ENCODE assay signal across 18 cellular contexts in the genomic region with DNA sequence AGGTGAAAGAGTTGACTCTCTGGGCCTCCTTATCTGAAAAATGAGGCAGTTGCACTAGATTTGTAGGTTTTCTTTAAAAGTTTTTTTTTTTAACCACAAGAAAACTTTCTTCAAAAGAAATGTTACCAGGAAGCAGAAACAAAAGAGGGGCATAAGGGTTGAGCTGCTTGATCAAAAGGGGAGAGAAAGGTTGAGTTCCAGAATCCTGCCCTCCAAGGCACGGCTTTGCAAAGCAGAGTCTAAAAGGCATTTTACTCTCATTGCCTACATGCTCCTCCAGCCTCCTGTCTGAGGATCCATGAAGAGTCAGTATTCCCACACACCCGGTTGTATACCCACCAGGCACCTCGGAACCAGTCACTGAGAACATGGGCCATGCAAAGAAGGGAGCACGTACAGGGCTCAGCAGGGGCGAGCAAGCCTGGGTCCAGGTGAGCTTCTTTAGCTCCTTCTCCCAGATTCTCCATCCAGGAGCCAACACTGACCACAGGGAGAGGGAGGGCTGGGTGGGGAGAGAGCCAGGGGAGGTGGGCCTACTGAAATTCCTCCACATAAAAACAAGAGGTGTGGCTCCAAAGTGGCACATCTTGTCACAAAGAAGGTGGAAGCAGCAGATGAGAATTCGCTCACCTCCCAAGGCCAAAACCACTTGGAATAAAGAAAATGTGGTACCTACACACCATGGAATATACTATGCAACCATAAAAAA.
DNase-seq lines count a peak whose midpoint lies in the region; ATAC-seq and TF ChIP-seq lines count a peak whose summit lies in the region.
"Had no signal": no experiment of that assay in that cellular context is flagged by ENCODE, and none has a peak within 500 bp of the region (broad histone marks: within the 10 kb centered on the region; RNA-seq: fewer than 3 reads in every experiment).

No MANE protein-coding gene starts in this region.

- H3K27ac Mint-ChIP-seq in CD8-positive, alpha-beta memory T cell = peak overlapping the region; percentile 80 to 96 (median 83)
- H3K27ac Mint-ChIP-seq in activated T-cell treated with anti-CD3 and anti-CD28 coated beads, Interleukin-2, amount 50 U/mL, for 72 hours = peak overlapping the region; percentile 79
- H3K27ac Mint-ChIP-seq in effector memory CD8-positive, alpha-beta T cell = peak overlapping the region; percentile 9 to 83
- H3K27ac Mint-ChIP-seq: brain; stimulated activated naive B cell treated with anti-CD40 and anti-IgM and Interleukin-4, amounts not matched to agents 10 μg/mL and 1 μg/mL and 100 μg/mL, for 72 hours; type B pancreatic cell had no signal

- no peaks in the 10 kb centered on the region for H3K9me3 Mint-ChIP-seq in CD8-positive, alpha-beta memory T cell
- peaks cover 2% of the 10 kb centered on the region in 2 donors for H3K9me3 Mint-ChIP-seq in activated T-cell treated with anti-CD3 and anti-CD28 coated beads, Interleukin-2, amount 50 U/mL, for 72 hours
- H3K9me3 Mint-ChIP-seq in effector memory CD8-positive, alpha-beta T cell = no peaks in the 10 kb centered on the region
- H3K9me3 Mint-ChIP-seq: brain; stimulated activated naive B cell treated with anti-CD40 and anti-IgM and Interleukin-4, amounts not matched to agents 10 μg/mL and 1 μg/mL and 100 μg/mL, for 72 hours; type B pancreatic cell had no signal

- H3K4me1 Mint-ChIP-seq in CD8-positive, alpha-beta memory T cell = peaks cover 65 to 76% (median 72%) of the 10 kb centered on the region in 3 donors
- H3K4me1 Mint-ChIP-seq in activated T-cell treated with anti-CD3 and anti-CD28 coated beads, Interleukin-2, amount 50 U/mL, for 72 hours (ENCODE audit: low read depth) = peaks cover 75% of the 10 kb centered on the region
- peaks cover 29 to 41% of the 10 kb centered on the region in 2 donors for H3K4me1 Mint-ChIP-seq in effector memory CD8-positive, alpha-beta T cell (ENCODE audit: low read depth in 2 of 2)
- H3K4me1 Mint-ChIP-seq: brain had no signal

- peaks cover 59% of the 10 kb centered on the region for H3K4me1 ChIP-seq in CD8-positive, alpha-beta memory T cell (ENCODE audit: insufficient read depth, low read length)

- TF ChIP-seq CTCF in GM10248 (IDR thresholded peaks at IDR 0.05; ENCODE audit: control extremely low read depth, extremely low read depth, low read depth, missing control alignments) = no peak

- peaks cover 0 to 4% (median 2%) of the 10 kb centered on the region in 3 donors for H3K36me3 Mint-ChIP-seq in CD8-positive, alpha-beta memory T cell
- H3K36me3 Mint-ChIP-seq in activated T-cell treated with anti-CD3 and anti-CD28 coated beads, Interleukin-2, amount 50 U/mL, for 72 hours (ENCODE audit: insufficient read depth in 2 of 2) = peaks cover 2% of the 10 kb centered on the region in 2 donors
- peaks cover 9% of the 10 kb centered on the region for H3K36me3 Mint-ChIP-seq in effector memory CD8-positive, alpha-beta T cell (ENCODE audit: insufficient read depth)
- H3K36me3 Mint-ChIP-seq: brain, type B pancreatic cell had no signal

- no peak overlapping the region for H3K27ac ChIP-seq in CD8-positive, alpha-beta memory T cell (ENCODE audit: low read depth, low read length)
- H3K27ac ChIP-seq: coronary artery, hepatocyte, ovary had no signal

- peak overlapping the region; percentile 46 for H3K4me3 ChIP-seq in CD8-positive, alpha-beta memory T cell (ENCODE audit: low read length)
- H3K4me3 ChIP-seq: coronary artery, hepatocyte, ovary had no signal

- no peaks in the 10 kb centered on the region for H3K9me3 ChIP-seq in CD8-positive, alpha-beta memory T cell (ENCODE audit: low read length)
- H3K9me3 ChIP-seq: ovary had no signal

- ATAC-seq in HG02885 (IDR thresholded peaks at IDR 0.05; ENCODE audit: poor library complexity, unreplicated experiment) = peak; percentile 40
- peak; percentile 4 to 5 for ATAC-seq in activated T-cell treated with anti-CD3 and anti-CD28 coated beads, Interleukin-2, amount 50 U/mL, for 72 hours (replicated peaks in 1 of 2)
- no peak for ATAC-seq in effector memory CD8-positive, alpha-beta T cell (replicated peaks)
- ATAC-seq: sciatic nerve; stimulated activated naive B cell treated with anti-CD40 and anti-IgM and Interleukin-4, amounts not matched to agents 10 μg/mL and 1 μg/mL and 100 μg/mL, for 72 hours had no signal

- H3K27me3 ChIP-seq in CD8-positive, alpha-beta memory T cell (ENCODE audit: insufficient read depth, low read length, poor library complexity, severe bottlenecking) = no peaks in the 10 kb centered on the region
- H3K27me3 ChIP-seq: hepatocyte, ovary had no signal

- H3K4me3 Mint-ChIP-seq in CD8-positive, alpha-beta memory T cell = peak overlapping the region; percentile 70 to 85 (median 74)
- peak overlapping the region; percentile 76 to 81 for H3K4me3 Mint-ChIP-seq in activated T-cell treated with anti-CD3 and anti-CD28 coated beads, Interleukin-2, amount 50 U/mL, for 72 hours
- H3K4me3 Mint-ChIP-seq in effector memory CD8-positive, alpha-beta T cell = peak overlapping the region; percentile 34 to 69
- H3K4me3 Mint-ChIP-seq: brain; stimulated activated naive B cell treated with anti-CD40 and anti-IgM and Interleukin-4, amounts not matched to agents 10 μg/mL and 1 μg/mL and 100 μg/mL, for 72 hours; type B pancreatic cell had no signal

- no peaks in the 10 kb centered on the region for H3K36me3 ChIP-seq in CD8-positive, alpha-beta memory T cell (ENCODE audit: insufficient read depth, low read length)
- H3K36me3 ChIP-seq: ovary had no signal

- POLR2A ChIA-PET in CD8-positive, alpha-beta memory T cell (lab: Charles Lee) = interaction anchor here (1.0 kb wide), 1 partner anchor 118 kb away, joined by 5 read pairs; no protein-coding TSS in a partner anchor
- POLR2A ChIA-PET in GM10248 (lab: Yijun Ruan, JAX) = no interaction called here

- CTCF ChIA-PET in CD8-positive, alpha-beta memory T cell (lab: Charles Lee) = interaction anchor here (0.7 to 2.0 kb wide), 3 partner anchors 18 to 19 kb away, joined by 3 to 7 read pairs (median 5); no protein-coding TSS in a partner anchor
- CTCF ChIA-PET in GM10248 (lab: Yijun Ruan, JAX) = interaction anchor here (1.2 to 1.5 kb wide), 4 partner anchors 9 to 22 kb away, joined by 3 to 5 read pairs (median 4); no protein-coding TSS in a partner anchor

- DNase-seq in CD8-positive, alpha-beta memory T cell = peak in 2 of 5 donors; percentile 35 to 78
- no peak for DNase-seq in activated T-cell treated with anti-CD3 and anti-CD28 coated beads, Interleukin-2, amount 50 U/mL, for 72 hours
- no peak for DNase-seq in effector memory CD8-positive, alpha-beta T cell
- DNase-seq in GM10248 (ENCODE audit: extremely low spot score) (no peak), COLO668 (lab: John Stamatoyannopoulos, UW; ENCODE audit: unreplicated experiment) (no peak)
- DNase-seq in stimulated activated CD4-positive, alpha-beta T cell treated with anti-CD3 and anti-CD28 coated beads, Interleukin-2, amount 100 ng/mL, for 24 hours = no peak
- DNase-seq: Karpas-422; NCI-H1092 treated with DMSO at 0.1 percent for 48 hours; NCI-H2081 treated with DMSO at 0.1 percent for 48 hours; NCI-H524; ovary; stimulated activated naive B cell treated with anti-CD40 and anti-IgM and Interleukin-4, amounts not matched to agents 10 μg/mL and 1 μg/mL and 100 μg/mL, for 72 hours had no signal

- peaks cover 0 to 3% of the 10 kb centered on the region in 2 donors for H3K27me3 Mint-ChIP-seq in CD8-positive, alpha-beta memory T cell
- H3K27me3 Mint-ChIP-seq in activated T-cell treated with anti-CD3 and anti-CD28 coated beads, Interleukin-2, amount 50 U/mL, for 72 hours (ENCODE audit: low read depth) = no peaks in the 10 kb centered on the region
- H3K27me3 Mint-ChIP-seq in effector memory CD8-positive, alpha-beta T cell = no peaks in the 10 kb centered on the region
- H3K27me3 Mint-ChIP-seq: stimulated activated naive B cell treated with anti-CD40 and anti-IgM and Interleukin-4, amounts not matched to agents 10 μg/mL and 1 μg/mL and 100 μg/mL, for 72 hours; type B pancreatic cell had no signal
